Comparison of ENCODE assay signal across 8 cellular contexts in the genomic region with DNA sequence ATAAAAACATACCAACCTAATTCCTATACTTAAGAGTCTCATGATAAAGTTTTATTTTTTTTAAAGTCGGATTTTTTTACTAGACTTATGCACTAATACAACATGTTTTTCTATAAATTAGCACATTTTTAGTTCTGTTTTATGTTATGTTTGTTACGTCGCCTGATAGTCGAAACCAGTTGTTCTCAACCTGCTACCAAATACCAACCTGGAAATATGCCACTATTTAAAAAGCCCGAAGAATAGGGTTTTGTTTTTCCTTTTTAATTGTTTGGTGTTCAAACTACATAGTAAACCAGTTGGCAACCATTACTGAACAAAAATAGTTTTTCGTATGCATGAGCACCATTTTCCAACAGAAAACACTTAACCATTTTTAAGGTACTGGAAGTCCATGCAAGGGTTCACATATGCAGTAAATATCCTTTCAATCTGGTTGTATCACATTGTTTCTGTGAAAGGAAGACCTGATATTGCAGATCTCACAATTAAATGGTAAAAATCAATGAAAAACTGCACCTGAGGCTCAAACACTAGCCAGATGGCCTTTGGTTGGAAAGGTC. TPM values are rescaled to one million over a fixed set of nuclear protein-coding genes. Genes with fewer than 3 reads are reported as not detected.
DNase-seq lines count a peak whose midpoint lies in the region; ATAC-seq and TF ChIP-seq lines count a peak whose summit lies in the region.

No MANE protein-coding gene starts in this region.

- H3K27me3 ChIP-seq in GM23248 (replicated peaks; ENCODE audit: insufficient read depth) (no peaks in the 10 kb centered on the region), gastroesophageal sphincter (no peaks in the 10 kb centered on the region), sigmoid colon (no peaks in the 10 kb centered on the region)

- H3K36me3 ChIP-seq in GM23248 (ENCODE audit: low read depth) (no peaks in the 10 kb centered on the region), gastroesophageal sphincter (no peaks in the 10 kb centered on the region), sigmoid colon (no peaks in the 10 kb centered on the region)

- H3K4me3 ChIP-seq in GM23248 = peak overlapping the region; percentile 84
- H3K4me3 ChIP-seq in gastroesophageal sphincter = peak overlapping the region; percentile 76 to 86
- H3K4me3 ChIP-seq in sigmoid colon = peak overlapping the region; percentile 93 to 96 (median 94)

- H3K4me1 Mint-ChIP-seq in WTC11 = peaks cover 32% of the 10 kb centered on the region
- peaks cover 8% of the 10 kb centered on the region in 2 donors for H3K4me1 Mint-ChIP-seq in effector memory CD8-positive, alpha-beta T cell (ENCODE audit: low read depth in 2 of 2)

- H3K9me3 ChIP-seq in GM23248 (ENCODE audit: low read depth) (no peaks in the 10 kb centered on the region), gastroesophageal sphincter (no peaks in the 10 kb centered on the region), sigmoid colon (no peaks in the 10 kb centered on the region)

- 0 out of 2 replicates have a peak, but pooled peaks cover 3% of the 10 kb centered on the region for H4K20me1 ChIP-seq in GM23248 (ENCODE audit: insufficient read depth)

- H3K9ac ChIP-seq in GM23248 = peak overlapping the region; percentile 87

- 43 to 48% methylated on average over 6 of the region's 6 CpGs for WGBS in GM23248 (ENCODE audit: low coverage in 1 of 2, low lambda C conversion rate in 2 of 2, missing lambda C conversion rate in 2 of 2), 2 experiments
- WGBS in gastroesophageal sphincter (ENCODE audit: low coverage in 1 of 2), 2 donors = 34 to 54% methylated on average over 6 of the region's 6 CpGs
- WGBS in sigmoid colon, 2 donors = 67 to 79% methylated on average over 6 of the region's 6 CpGs

- H3K4me1 ChIP-seq in GM23248 (ENCODE audit: insufficient read depth) (peaks cover 16% of the 10 kb centered on the region), gastroesophageal sphincter (peaks cover 0 to 46% (median 2%) of the 10 kb centered on the region in 3 donors), sigmoid colon (peaks cover 0 to 40% (median 22%) of the 10 kb centered on the region in 4 donors)

- no peak for TF ChIP-seq CTCF in WTC11 (IDR thresholded peaks at IDR 0.05)
- TF ChIP-seq CTCF in gastroesophageal sphincter (IDR thresholded peaks at IDR 0.05) = no peak
- TF ChIP-seq CTCF in sigmoid colon (IDR thresholded peaks at IDR 0.05) = no peak

- DNase-seq in GM23248 (peak; percentile 42), WTC11 (ENCODE audit: low spot score) (no peak), sigmoid colon (no peak), NOMO-1 treated with dmso at 0.1 percent for 144 hours (lab: John Stamatoyannopoulos, UW; ENCODE audit: unreplicated experiment) (no peak), NCI-H748 (lab: John Stamatoyannopoulos, UW; ENCODE audit: unreplicated experiment) (no peak)
- no peak for DNase-seq in effector memory CD8-positive, alpha-beta T cell

- peaks cover 59% of the 10 kb centered on the region for H3K79me2 ChIP-seq in GM23248 (ENCODE audit: insufficient read depth)

- no peaks in the 10 kb centered on the region for H3K9me2 ChIP-seq in GM23248 (ENCODE audit: insufficient read depth)

- no peaks in the 10 kb centered on the region for H3K9me3 Mint-ChIP-seq in WTC11
- no peaks in the 10 kb centered on the region for H3K9me3 Mint-ChIP-seq in effector memory CD8-positive, alpha-beta T cell

- ATAC-seq in WTC11 (no peak), gastroesophageal sphincter (no peak), GM19397 (IDR thresholded peaks at IDR 0.05; ENCODE audit: unreplicated experiment) (no peak)
- no peak for ATAC-seq in effector memory CD8-positive, alpha-beta T cell (replicated peaks)

- no peaks in the 10 kb centered on the region; the same call in 1 of the 2 replicates for H3K36me3 Mint-ChIP-seq in WTC11
- H3K36me3 Mint-ChIP-seq in effector memory CD8-positive, alpha-beta T cell (ENCODE audit: insufficient read depth) = no peaks in the 10 kb centered on the region

- intact Hi-C loops in sigmoid colon (cut with DNase I) = loop anchor here (10.0 kb wide), 1 partner anchor 110 kb away; no protein-coding TSS in a partner anchor

- H3F3A ChIP-seq in GM23248 (ENCODE audit: insufficient read depth) = 0 out of 2 replicates have a peak, but pooled peaks cover 5% of the 10 kb centered on the region

- TF ChIP-seq POLR2A in gastroesophageal sphincter (IDR thresholded peaks at IDR 0.05) (no peak), sigmoid colon (IDR thresholded peaks at IDR 0.05) (no peak)

- H3K4me2 ChIP-seq in GM23248 (ENCODE audit: unreplicated experiment) = peak overlapping the region; percentile 94

- H3K27me3 Mint-ChIP-seq in WTC11 (ENCODE audit: low read depth) = 0 out of 2 replicates have a peak, but pooled peaks cover 3% of the 10 kb centered on the region
- peaks cover 15 to 30% of the 10 kb centered on the region in 2 donors for H3K27me3 Mint-ChIP-seq in effector memory CD8-positive, alpha-beta T cell

- POLR2A ChIA-PET in WTC11 (lab: Charles Lee) = no interaction called here

- in situ Hi-C loops in GM23248 (cut with MboI) = no loop called here

- peak overlapping the region; percentile 86 for H3K4me3 Mint-ChIP-seq in WTC11
- no peak overlapping the region for H3K4me3 Mint-ChIP-seq in effector memory CD8-positive, alpha-beta T cell

- H2AFZ ChIP-seq in GM23248 = peak overlapping the region; percentile 65

- CTCF ChIA-PET in WTC11 (lab: Charles Lee) = no interaction called here

- H3K27ac ChIP-seq in GM23248 (peak overlapping the region; percentile 68), gastroesophageal sphincter (peak overlapping the region in 3 of 4 donors; percentile 93 to 97 (median 97)), sigmoid colon (peak overlapping the region; percentile 86 to 97 (median 92))

- TF ChIP-seq EP300 in gastroesophageal sphincter (IDR thresholded peaks at IDR 0.05) = no peak
- no peak for TF ChIP-seq EP300 in sigmoid colon (IDR thresholded peaks at IDR 0.05)

- peak overlapping the region; percentile 57; the same call in 1 of the 2 replicates for H3K27ac Mint-ChIP-seq in WTC11
- no peak overlapping the region for H3K27ac Mint-ChIP-seq in effector memory CD8-positive, alpha-beta T cell

TF ChIP-seq in WTC11, 78 proteins besides CTCF, POLR2A, EP300 and RAD21 (continues in another document):
- TF ChIP-seq ZNF138 (CRISPR knock-in tag; conservative IDR thresholded peaks at IDR 0.05) (no peak), ESRRA (CRISPR knock-in tag; IDR thresholded peaks at IDR 0.05; ENCODE audit: borderline replicate concordance) (no peak), ZNF416 (CRISPR knock-in tag; IDR thresholded peaks at IDR 0.05) (no peak), SMAD3 (CRISPR knock-in tag; IDR thresholded peaks at IDR 0.05; ENCODE audit: borderline replicate concordance) (no peak), OVOL2 (CRISPR knock-in tag; IDR thresholded peaks at IDR 0.05; ENCODE audit: borderline replicate concordance) (no peak)
- TF ChIP-seq, protein P1, sequence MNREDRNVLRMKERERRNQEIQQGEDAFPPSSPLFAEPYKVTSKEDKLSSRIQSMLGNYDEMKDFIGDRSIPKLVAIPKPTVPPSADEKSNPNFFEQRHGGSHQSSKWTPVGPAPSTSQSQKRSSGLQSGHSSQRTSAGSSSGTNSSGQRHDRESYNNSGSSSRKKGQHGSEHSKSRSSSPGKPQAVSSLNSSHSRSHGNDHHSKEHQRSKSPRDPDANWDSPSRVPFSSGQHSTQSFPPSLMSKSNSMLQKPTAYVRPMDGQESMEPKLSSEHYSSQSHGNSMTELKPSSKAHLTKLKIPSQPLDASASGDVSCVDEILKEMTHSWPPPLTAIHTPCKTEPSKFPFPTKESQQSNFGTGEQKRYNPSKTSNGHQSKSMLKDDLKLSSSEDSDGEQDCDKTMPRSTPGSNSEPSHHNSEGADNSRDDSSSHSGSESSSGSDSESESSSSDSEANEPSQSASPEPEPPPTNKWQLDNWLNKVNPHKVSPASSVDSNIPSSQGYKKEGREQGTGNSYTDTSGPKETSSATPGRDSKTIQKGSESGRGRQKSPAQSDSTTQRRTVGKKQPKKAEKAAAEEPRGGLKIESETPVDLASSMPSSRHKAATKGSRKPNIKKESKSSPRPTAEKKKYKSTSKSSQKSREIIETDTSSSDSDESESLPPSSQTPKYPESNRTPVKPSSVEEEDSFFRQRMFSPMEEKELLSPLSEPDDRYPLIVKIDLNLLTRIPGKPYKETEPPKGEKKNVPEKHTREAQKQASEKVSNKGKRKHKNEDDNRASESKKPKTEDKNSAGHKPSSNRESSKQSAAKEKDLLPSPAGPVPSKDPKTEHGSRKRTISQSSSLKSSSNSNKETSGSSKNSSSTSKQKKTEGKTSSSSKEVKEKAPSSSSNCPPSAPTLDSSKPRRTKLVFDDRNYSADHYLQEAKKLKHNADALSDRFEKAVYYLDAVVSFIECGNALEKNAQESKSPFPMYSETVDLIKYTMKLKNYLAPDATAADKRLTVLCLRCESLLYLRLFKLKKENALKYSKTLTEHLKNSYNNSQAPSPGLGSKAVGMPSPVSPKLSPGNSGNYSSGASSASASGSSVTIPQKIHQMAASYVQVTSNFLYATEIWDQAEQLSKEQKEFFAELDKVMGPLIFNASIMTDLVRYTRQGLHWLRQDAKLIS (CRISPR knock-in tag; IDR thresholded peaks at IDR 0.05; ENCODE audit: borderline replicate concordance) = no peak
- TF ChIP-seq, protein P2, sequence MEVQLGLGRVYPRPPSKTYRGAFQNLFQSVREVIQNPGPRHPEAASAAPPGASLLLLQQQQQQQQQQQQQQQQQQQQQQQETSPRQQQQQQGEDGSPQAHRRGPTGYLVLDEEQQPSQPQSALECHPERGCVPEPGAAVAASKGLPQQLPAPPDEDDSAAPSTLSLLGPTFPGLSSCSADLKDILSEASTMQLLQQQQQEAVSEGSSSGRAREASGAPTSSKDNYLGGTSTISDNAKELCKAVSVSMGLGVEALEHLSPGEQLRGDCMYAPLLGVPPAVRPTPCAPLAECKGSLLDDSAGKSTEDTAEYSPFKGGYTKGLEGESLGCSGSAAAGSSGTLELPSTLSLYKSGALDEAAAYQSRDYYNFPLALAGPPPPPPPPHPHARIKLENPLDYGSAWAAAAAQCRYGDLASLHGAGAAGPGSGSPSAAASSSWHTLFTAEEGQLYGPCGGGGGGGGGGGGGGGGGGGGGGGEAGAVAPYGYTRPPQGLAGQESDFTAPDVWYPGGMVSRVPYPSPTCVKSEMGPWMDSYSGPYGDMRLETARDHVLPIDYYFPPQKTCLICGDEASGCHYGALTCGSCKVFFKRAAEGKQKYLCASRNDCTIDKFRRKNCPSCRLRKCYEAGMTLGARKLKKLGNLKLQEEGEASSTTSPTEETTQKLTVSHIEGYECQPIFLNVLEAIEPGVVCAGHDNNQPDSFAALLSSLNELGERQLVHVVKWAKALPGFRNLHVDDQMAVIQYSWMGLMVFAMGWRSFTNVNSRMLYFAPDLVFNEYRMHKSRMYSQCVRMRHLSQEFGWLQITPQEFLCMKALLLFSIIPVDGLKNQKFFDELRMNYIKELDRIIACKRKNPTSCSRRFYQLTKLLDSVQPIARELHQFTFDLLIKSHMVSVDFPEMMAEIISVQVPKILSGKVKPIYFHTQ (CRISPR knock-in tag; IDR thresholded peaks at IDR 0.05) = no peak

RNA-seq across cellular contexts. Expression of gene WDFY3, which starts 1.4 kb away (rescaled TPM):
- total RNA-seq in GM23248 (2014; rRNA removed; shearing (Covaris generic)) = 38.7 and 45.6 TPM in 2 replicates
- polyA plus RNA-seq in GM23248 (2016; fragmentation: Nextera tagmentation; extraction: Ambion mirVana) = 3.1 and 3.3 TPM in 2 replicates
- 62.0 to 77.2 TPM (median 71.4 TPM) in 3 replicates for total RNA-seq in WTC11 (2021)
- 100 to 1,000 TPM in 1 of 4 donors, 10 to 100 TPM in 3; 76.7 to 140 (median 90.1) TPM for total RNA-seq in gastroesophageal sphincter
- total RNA-seq in sigmoid colon = 10 to 100 TPM; 50.5 to 85.7 (median 75.1) TPM
- polyA plus RNA-seq in sigmoid colon = 1 to 10 TPM; 4.8 to 7.6 (median 5.3) TPM
